10 cellular contexts compared by ENCODE assay signal in the genomic region with DNA sequence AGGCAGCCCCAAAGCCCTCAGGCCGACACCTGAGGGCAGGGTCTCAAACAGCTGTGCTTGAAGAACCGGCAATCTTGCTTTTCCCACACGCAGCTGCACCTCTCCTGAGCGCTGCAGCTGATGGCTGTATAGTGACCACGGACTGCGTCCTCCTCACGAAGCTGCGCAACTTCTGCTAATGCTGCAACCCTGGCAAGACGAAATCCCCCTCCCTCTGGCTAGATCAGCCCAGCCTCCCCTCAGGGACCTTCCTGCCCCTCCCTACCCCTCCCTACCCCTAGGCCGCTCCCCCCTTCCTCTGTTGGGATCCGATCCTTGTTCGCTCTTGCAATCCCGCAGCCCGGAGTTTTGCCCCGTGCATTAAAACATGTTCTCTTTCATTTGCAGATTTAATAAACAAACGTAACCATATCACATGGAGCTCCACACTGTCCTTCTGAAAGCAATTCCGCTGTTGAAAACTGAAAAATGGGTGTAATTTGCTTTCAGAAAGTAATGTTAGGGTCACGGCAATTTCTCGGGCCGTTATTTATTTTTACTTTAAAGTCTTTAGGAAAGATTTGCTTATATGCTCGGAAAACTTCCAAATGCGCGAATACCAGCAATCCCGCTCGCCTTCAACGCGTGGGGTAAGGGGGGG. TPM values are rescaled to one million over a fixed set of nuclear protein-coding genes. Genes with fewer than 3 reads are reported as not detected.
DNase-seq lines count a peak whose midpoint lies in the region; TF ChIP-seq lines count a peak whose summit lies in the region.
"Had no signal": no experiment of that assay in that cellular context is flagged by ENCODE, and none has a peak within 500 bp of the region (broad histone marks: within the 10 kb centered on the region; RNA-seq: fewer than 3 reads in every experiment).

No MANE protein-coding gene starts in this region.

- H3K4me3 Mint-ChIP-seq in brain = peak overlapping the region; percentile 41 to 74 (median 69)

- peak; percentile 11 for DNase-seq in AG20443 (ENCODE audit: low spot score)
- DNase-seq in DMS53 treated with DMSO at 0.1 percent for 48 hours (lab: John Stamatoyannopoulos, UW; ENCODE audit: unreplicated experiment) = peak; percentile 29
- DNase-seq in NCI-H1048 (lab: John Stamatoyannopoulos, UW) = no peak
- DNase-seq in caudate nucleus (lab: John Stamatoyannopoulos, UW) = no peak
- DNase-seq in activated T-cell treated with anti-CD3 and anti-CD28 coated beads, Interleukin-2, amount 50 U/mL, for 1 hour = no peak
- DNase-seq in NCI-H82 treated with DMSO at 0.1 percent for 48 hours (lab: John Stamatoyannopoulos, UW; ENCODE audit: unreplicated experiment) = no peak
- DNase-seq: NCI-H2171 had no signal

- H2AFZ ChIP-seq in neuron (ENCODE audit: low read depth, low read length) = peak overlapping the region; percentile 60

- H3K4me1 ChIP-seq in neuron (ENCODE audit: insufficient read depth, low read length) = peaks cover 37% of the 10 kb centered on the region

- no peak overlapping the region for H3K27ac Mint-ChIP-seq in brain

- H3K4me3 ChIP-seq in neuron (ENCODE audit: low read length) = no peak overlapping the region
- H3K4me3 ChIP-seq: SJSA1 had no signal

- no peaks in the 10 kb centered on the region for H3K9me3 ChIP-seq in neuron (ENCODE audit: low read length)
- H3K9me3 ChIP-seq: SJSA1 had no signal

- H3K27ac ChIP-seq in caudate nucleus (ENCODE audit: low read depth, low read length) = no peak overlapping the region
- H3K27ac ChIP-seq: SJSA1 had no signal

- peaks cover 41% of the 10 kb centered on the region for H3K4me1 Mint-ChIP-seq in brain

- no peak for TF ChIP-seq CTCF in brain (conservative IDR thresholded peaks at IDR 0.05)

- peaks cover 96% of the 10 kb centered on the region for H3K27me3 ChIP-seq in neuron (ENCODE audit: insufficient read depth, low read length)

- H3K36me3 ChIP-seq in neuron (ENCODE audit: insufficient read depth, low read length) = no peaks in the 10 kb centered on the region
- H3K36me3 ChIP-seq: SJSA1 had no signal

- H3K9me3 Mint-ChIP-seq in brain = peaks cover 0 to 17% (median 0%) of the 10 kb centered on the region in 5 experiments

- H3K36me3 Mint-ChIP-seq in brain = no peaks in the 10 kb centered on the region

- H3K27me3 Mint-ChIP-seq in brain = peaks cover 100% of the 10 kb centered on the region

RNA-seq across cellular contexts. Expression of a gene that starts 4.8 kb away (rescaled TPM):
- 2.8 TPM for polyA plus RNA-seq in brain (ENCODE audit: insufficient read depth, low read depth, low replicate concordance)

Comparison
In these comparisons a context has a peak if more than half of its experiments do, and no peak if none do; other contexts are left out.
1. DNase-seq: peak in AG20443 (single experiment) and DMS53 treated with DMSO at 0.1 percent for 48 hours (single experiment); none in NCI-H1048 (single experiment), caudate nucleus (0 of 61), activated T-cell treated with anti-CD3 and anti-CD28 coated beads, Interleukin-2, amount 50 U/mL, for 1 hour (single experiment) and NCI-H82 treated with DMSO at 0.1 percent for 48 hours (single experiment).